23 cellular contexts compared by ENCODE assay signal in the genomic region with DNA sequence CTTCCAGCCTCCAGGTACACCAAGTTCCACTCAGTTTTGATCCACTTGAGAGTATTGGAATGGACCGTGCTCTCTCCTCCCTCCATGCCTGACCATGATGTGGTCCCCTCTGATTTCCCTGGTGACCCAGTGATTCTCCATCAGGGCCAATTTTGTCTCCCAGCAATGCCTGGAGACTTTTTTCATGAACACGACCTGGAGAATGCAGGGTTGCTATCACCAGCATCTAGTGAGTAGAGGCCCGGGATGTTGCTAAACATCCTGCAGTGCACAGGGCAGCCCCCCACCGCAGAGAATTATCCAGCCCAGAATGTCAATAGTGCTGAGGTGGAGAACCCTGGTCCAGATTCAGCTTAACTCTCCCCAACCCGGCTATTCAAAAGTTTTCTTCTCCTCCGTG.
"Had no signal": no experiment of that assay in that cellular context is flagged by ENCODE, and none has a peak within 500 bp of the region (broad histone marks: within the 10 kb centered on the region; RNA-seq: fewer than 3 reads in every experiment).

No MANE protein-coding gene starts in this region.

- ATAC-seq: effector memory CD8-positive, alpha-beta T cell; esophagus mucosa; gastrocnemius medialis; heart right ventricle; left cardiac atrium; left lung; left ventricle myocardium superior; lower lobe of right lung; mucosa of descending colon had no signal

- H3K9me3 ChIP-seq: colonic mucosa, esophagus squamous epithelium, gastrocnemius medialis, heart right ventricle, left lung, lower lobe of right lung, mucosa of descending colon had no signal

- H3K27me3 ChIP-seq: colonic mucosa, esophagus squamous epithelium, gastrocnemius medialis, heart right ventricle, left lung had no signal

- H3K4me3 ChIP-seq: colonic mucosa, esophagus squamous epithelium, gastrocnemius medialis, heart right ventricle, left lung, lower lobe of right lung, mucosa of descending colon had no signal

- DNase-seq: colonic mucosa; cortex of kidney; effector CD8-positive, alpha-beta T cell; effector memory CD8-positive, alpha-beta T cell; endodermal cell; erythroblast; esophagus squamous epithelium; foreskin fibroblast; foreskin melanocyte; gastrocnemius medialis; glutamatergic neuron; head of caudate nucleus; heart right ventricle; hippocampal formation; left cardiac atrium; left lung; left ventricle myocardium superior; lower lobe of right lung; mesenchymal stem cell; mucosa of descending colon; naive B cell had no signal

- H3K36me3 ChIP-seq: colonic mucosa, esophagus squamous epithelium, gastrocnemius medialis, heart right ventricle, left lung, lower lobe of right lung had no signal

- H3K27ac ChIP-seq: colonic mucosa, epithelial cell of prostate, esophagus squamous epithelium, heart right ventricle, left lung, lower lobe of right lung had no signal

- H3K4me1 ChIP-seq: colonic mucosa, left lung, lower lobe of right lung had no signal
